Comparison of ENCODE assay signal across 8 cellular contexts in genomic region chr12:12356886-12357696, GRCh38. TPM values are rescaled to one million over a fixed set of nuclear protein-coding genes. Genes with fewer than 3 reads are reported as not detected.
DNase-seq lines count a peak whose midpoint lies in the region; ATAC-seq and FAIRE-seq lines count a peak whose summit lies in the region.

Gene BORCS5 (plus strand): TSS chr12:12357078. CDS start chr12:12357452, 374 bp downstream.

- in situ Hi-C loops in Caki2 (cut with HindIII; ENCODE audit: low pct_unique_long_range_greater_than_20kb, low sequenced_read_pairs): no loop called here

- no peak for FAIRE-seq in HTR-8/SVneo (lab: Jason Lieb, UNC)

- peak within 1 kb of the TSS; percentile 98 to 99 for H3K27ac Mint-ChIP-seq in effector memory CD8-positive, alpha-beta T cell
- H3K27ac Mint-ChIP-seq in memory B cell: peak within 1 kb of the TSS; percentile 99

- no peaks in the 10 kb centered on the region for H3K9me3 Mint-ChIP-seq in effector memory CD8-positive, alpha-beta T cell
- no peaks in the 10 kb centered on the region for H3K9me3 Mint-ChIP-seq in memory B cell

- H3K36me3 Mint-ChIP-seq in effector memory CD8-positive, alpha-beta T cell (ENCODE audit: insufficient read depth): peaks cover 14% of the 10 kb centered on the region
- H3K36me3 Mint-ChIP-seq in memory B cell: peaks cover 6% of the 10 kb centered on the region

- H3K27me3 Mint-ChIP-seq in effector memory CD8-positive, alpha-beta T cell: no peaks in the 10 kb centered on the region
- H3K27me3 Mint-ChIP-seq in memory B cell: no peaks in the 10 kb centered on the region

- DNase-seq in Caki2 (ENCODE audit: low read depth) (peak; percentile 95), HTR-8/SVneo (ENCODE audit: insufficient read length, low spot score) (peak; percentile 85), NOMO-1 treated with DMSO at 0.1 percent for 48 hours (lab: John Stamatoyannopoulos, UW; ENCODE audit: unreplicated experiment) (peak; percentile 96), memory B cell (ENCODE audit: low spot score in 2 of 2) (peak; percentile 93 to 97)
- peak; percentile 90 to 98 (median 93) for DNase-seq in activated CD8-positive, alpha-beta memory T cell treated with anti-CD3 and anti-CD28 coated beads for 48 hours (ENCODE audit: low read depth in 2 of 3, low spot score in 2 of 3)
- peak; percentile 97 to 98 (median 97) for DNase-seq in effector memory CD8-positive, alpha-beta T cell
- DNase-seq in stimulated activated CD8-positive, alpha-beta memory T cell treated with anti-CD3 and anti-CD28 coated beads, Interleukin-12 subunit alpha, Interleukin-12 subunit beta, amount 100 ng/mL, for 24 hours (ENCODE audit: extremely low read depth): peak; percentile 95

- peaks cover 21 to 45% of the 10 kb centered on the region in 2 donors for H3K4me1 Mint-ChIP-seq in effector memory CD8-positive, alpha-beta T cell (ENCODE audit: low read depth in 2 of 2)
- H3K4me1 Mint-ChIP-seq in memory B cell: peaks cover 20% of the 10 kb centered on the region

- peak within 1 kb of the TSS; percentile 92 for H3K4me3 Mint-ChIP-seq in effector memory CD8-positive, alpha-beta T cell
- peak within 1 kb of the TSS; percentile 95 for H3K4me3 Mint-ChIP-seq in memory B cell

- ATAC-seq in GM21367 (IDR thresholded peaks at IDR 0.05; ENCODE audit: unreplicated experiment): peak; percentile 79
- peak; percentile 86 for ATAC-seq in effector memory CD8-positive, alpha-beta T cell (replicated peaks)
- peak; percentile 87 for ATAC-seq in memory B cell (ENCODE audit: low read depth)

RNA-seq across cellular contexts. Expression of gene BORCS5, which starts in this region (rescaled TPM):
- total RNA-seq in Caki2 (2014; rRNA removed; shearing (Covaris generic); ENCODE audit: low replicate concordance): 1.9 and 2.8 TPM in 2 replicates

Comparison
In these comparisons a context has a peak if more than half of its experiments do, and no peak if none do; other contexts are left out.
1. Peak in every context shown above with its lines: DNase-seq and ATAC-seq.